Comparison of ENCODE assay signal across 4 cellular contexts in the genomic region with DNA sequence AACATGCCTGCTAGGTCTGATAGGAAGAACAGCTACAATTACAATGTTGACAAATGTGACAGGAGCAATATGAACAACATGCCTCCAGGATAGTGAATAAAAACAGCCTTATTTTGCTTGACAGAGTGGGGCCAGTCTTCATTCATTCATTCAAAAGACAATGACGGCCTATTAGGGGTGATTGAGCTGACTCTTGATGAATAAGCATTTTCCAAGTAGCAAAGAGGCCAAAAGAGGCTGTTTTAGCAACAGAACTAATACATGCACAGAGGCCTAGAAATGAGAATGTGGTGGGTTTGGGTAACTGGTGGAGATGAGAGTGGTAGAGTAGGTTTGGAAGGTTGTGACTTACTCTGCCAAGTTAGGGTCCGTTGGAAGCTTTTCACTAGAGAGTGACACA.
"Had no signal": no experiment of that assay in that cellular context is flagged by ENCODE, and none has a peak within 500 bp of the region (broad histone marks: within the 10 kb centered on the region; RNA-seq: fewer than 3 reads in every experiment).

No MANE protein-coding gene starts in this region.

- H3K4me3 ChIP-seq: GM23338 had no signal

- DNase-seq: H9, HCEC 1CT, IMR-90 had no signal

- H3K4me3 Mint-ChIP-seq: GM23338, H9 had no signal

- H3K9me3 Mint-ChIP-seq: GM23338, H9 had no signal

- H3K27ac Mint-ChIP-seq: GM23338, H9 had no signal

- ATAC-seq: GM23338 had no signal
